In the genomic region with DNA sequence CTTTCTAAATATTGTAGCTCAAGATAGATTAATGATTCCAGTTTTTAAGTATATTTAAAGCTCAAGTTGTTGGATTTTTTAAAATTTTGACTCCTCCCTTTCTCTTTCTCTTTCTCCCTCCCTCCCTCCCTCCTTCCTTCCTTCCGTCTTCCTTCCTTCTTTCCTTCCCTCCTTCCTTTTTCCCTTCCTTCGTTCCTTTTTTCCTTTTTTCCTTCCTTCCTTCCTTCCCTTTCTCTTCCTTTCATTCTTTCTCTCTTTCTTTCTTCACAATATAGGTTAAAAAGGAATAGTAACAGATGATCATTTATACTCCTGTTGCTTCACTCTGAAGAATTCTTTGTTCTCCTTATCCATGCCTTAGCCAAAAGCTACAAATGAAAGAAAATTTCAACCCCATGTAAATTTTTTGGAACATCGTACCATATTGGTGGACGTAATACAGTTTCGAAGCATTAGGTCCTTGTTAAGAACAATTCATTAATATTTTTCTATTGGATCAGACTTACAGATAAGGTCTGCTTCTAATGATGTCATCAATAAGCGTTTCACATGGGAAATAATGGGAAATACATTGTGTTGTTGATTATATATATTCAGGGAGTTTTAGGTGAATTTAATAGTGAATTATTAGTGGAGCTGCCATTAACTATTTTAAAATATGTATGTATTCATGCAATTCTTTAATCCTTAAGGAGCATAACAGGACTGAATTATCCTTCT, we compare ENCODE assay signal across 9 cellular contexts.
"Had no signal": no experiment of that assay in that cellular context is flagged by ENCODE, and none has a peak within 500 bp of the region (broad histone marks: within the 10 kb centered on the region; RNA-seq: fewer than 3 reads in every experiment).

No MANE protein-coding gene starts in this region.

- H3K4me1 ChIP-seq: HAP-1 had no signal

- ATAC-seq: GM23338 had no signal

- H3K4me3 ChIP-seq: GM23248, GM23338, HAP-1 had no signal

- H3K36me3 ChIP-seq: HAP-1 had no signal

- FAIRE-seq: H1, H54 had no signal

- H3K4me2 ChIP-seq: GM23338 had no signal

- H3K9ac ChIP-seq: GM23248 had no signal

- H2AFZ ChIP-seq: GM23248 had no signal

- H3K9me3 ChIP-seq: HAP-1 had no signal

- H3K27ac ChIP-seq: GM23248 had no signal

- DNase-seq: GM23248, GOT3, H7, H9, HFFc6 had no signal
